Comparison of ENCODE assay signal across 1 cellular context in the genomic region with DNA sequence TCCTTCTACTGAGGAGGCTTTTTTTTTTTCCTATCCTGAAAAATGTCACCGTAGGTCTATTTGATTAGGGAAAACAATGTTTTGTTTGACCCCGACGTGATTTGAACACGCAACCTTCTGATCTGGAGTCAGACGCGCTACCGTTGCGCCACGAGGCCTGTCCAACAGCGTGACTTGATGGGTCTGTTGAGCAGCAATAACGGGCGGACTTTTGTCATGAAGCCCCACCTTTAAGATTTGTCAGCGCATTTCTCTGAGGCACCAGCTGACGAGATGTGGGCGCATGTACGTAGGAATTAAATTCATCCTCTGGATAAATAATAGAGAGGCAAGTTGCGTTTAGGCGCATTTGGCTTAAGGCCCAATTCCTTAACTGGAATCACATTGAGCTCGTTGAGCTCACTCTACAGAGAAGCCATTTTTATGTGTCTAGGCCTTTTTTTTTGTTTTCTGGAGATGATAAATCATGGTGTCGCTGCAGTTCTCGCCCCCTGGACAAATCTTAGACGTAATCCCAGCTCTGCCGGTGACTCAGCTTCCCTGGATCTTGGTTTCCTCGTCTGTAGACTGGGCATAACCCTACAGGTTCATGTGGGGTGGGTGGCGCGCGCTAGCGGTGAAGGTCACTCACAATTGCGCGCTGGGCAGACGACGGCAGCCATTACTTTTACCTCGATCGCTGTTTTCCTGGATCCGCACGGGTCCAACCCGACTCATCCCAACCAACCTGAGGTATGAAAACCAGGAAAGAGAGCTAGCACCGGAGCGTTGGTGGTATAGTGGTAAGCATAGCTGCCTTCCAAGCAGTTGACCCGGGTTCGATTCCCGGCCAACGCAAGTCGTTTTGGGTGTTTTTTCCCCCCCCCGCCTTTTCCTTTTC.
TF ChIP-seq lines count a peak whose summit lies in the region.

No MANE protein-coding gene starts in this region.

TF ChIP-seq in HepG2, 621 proteins besides CTCF, POLR2A, EP300 and RAD21 (continued from another document and continues in another):
- peak; percentile 34; the same call in 1 of the 2 replicates for TF ChIP-seq CEBPB (IDR thresholded peaks at IDR 0.05; ENCODE audit: borderline replicate concordance, low read depth, low read length)
- peak; percentile 72 for TF ChIP-seq GFI1 (CRISPR knock-in tag; IDR thresholded peaks at IDR 0.05; ENCODE audit: borderline replicate concordance)
- TF ChIP-seq, protein P1, sequence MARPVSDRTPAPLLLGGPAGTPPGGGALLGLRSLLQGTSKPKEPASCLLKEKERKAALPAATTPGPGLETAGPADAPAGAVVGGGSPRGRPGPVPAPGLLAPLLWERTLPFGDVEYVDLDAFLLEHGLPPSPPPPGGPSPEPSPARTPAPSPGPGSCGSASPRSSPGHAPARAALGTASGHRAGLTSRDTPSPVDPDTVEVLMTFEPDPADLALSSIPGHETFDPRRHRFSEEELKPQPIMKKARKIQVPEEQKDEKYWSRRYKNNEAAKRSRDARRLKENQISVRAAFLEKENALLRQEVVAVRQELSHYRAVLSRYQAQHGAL (CRISPR knock-in tag; IDR thresholded peaks at IDR 0.05; ENCODE audit: not compliant biosample characterization), result no peak
- 0 out of 2 replicates have a peak, but pooled peaks have one; percentile 38 for TF ChIP-seq ZSCAN9 (CRISPR knock-in tag; IDR thresholded peaks at IDR 0.05; ENCODE audit: borderline replicate concordance)
- TF ChIP-seq HINFP (CRISPR knock-in tag; IDR thresholded peaks at IDR 0.05; ENCODE audit: low read depth), result no peak
- TF ChIP-seq ZNF407 (CRISPR knock-in tag; IDR thresholded peaks at IDR 0.05; ENCODE audit: not compliant biosample characterization), result peak; percentile 60
- TF ChIP-seq ZNF549 (CRISPR knock-in tag; IDR thresholded peaks at IDR 0.05), result no peak
- peak; percentile 72 for TF ChIP-seq TSC22D2 (CRISPR knock-in tag; IDR thresholded peaks at IDR 0.05; ENCODE audit: borderline replicate concordance)
- TF ChIP-seq NFIC (IDR thresholded peaks at IDR 0.05; ENCODE audit: low read length), result peak; percentile 41
- TF ChIP-seq, protein P2, sequence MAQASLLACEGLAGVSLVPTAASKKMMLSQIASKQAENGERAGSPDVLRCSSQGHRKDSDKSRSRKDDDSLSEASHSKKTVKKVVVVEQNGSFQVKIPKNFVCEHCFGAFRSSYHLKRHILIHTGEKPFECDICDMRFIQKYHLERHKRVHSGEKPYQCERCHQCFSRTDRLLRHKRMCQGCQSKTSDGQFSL (CRISPR knock-in tag; IDR thresholded peaks at IDR 0.05), result peak; percentile 79
- TF ChIP-seq ZNF512 (CRISPR knock-in tag; IDR thresholded peaks at IDR 0.05), result no peak
- TF ChIP-seq ZNF326 (CRISPR knock-in tag; IDR thresholded peaks at IDR 0.05; ENCODE audit: borderline replicate concordance), result no peak
- peak; percentile 71; the same call in 1 of the 2 replicates for TF ChIP-seq ZNF772 (CRISPR knock-in tag; IDR thresholded peaks at IDR 0.05)
- no peak; the same call in 1 of the 2 replicates for TF ChIP-seq HMG20A (CRISPR knock-in tag; IDR thresholded peaks at IDR 0.05; ENCODE audit: borderline replicate concordance)
- TF ChIP-seq, protein P3, sequence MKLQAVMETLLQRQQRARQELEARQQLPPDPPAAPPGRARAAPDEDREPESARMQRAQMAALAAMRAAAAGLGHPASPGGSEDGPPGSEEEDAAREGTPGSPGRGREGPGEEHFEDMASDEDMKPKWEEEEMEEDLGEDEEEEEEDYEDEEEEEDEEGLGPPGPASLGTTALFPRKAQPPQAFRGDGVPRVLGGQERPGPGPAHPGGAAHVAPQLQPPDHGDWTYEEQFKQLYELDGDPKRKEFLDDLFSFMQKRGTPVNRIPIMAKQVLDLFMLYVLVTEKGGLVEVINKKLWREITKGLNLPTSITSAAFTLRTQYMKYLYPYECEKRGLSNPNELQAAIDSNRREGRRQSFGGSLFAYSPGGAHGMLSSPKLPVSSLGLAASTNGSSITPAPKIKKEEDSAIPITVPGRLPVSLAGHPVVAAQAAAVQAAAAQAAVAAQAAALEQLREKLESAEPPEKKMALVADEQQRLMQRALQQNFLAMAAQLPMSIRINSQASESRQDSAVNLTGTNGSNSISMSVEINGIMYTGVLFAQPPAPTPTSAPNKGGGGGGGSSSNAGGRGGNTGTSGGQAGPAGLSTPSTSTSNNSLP (IDR thresholded peaks at IDR 0.05; ENCODE audit: low read depth, low read length), result peak; percentile 83
- TF ChIP-seq, protein P4, sequence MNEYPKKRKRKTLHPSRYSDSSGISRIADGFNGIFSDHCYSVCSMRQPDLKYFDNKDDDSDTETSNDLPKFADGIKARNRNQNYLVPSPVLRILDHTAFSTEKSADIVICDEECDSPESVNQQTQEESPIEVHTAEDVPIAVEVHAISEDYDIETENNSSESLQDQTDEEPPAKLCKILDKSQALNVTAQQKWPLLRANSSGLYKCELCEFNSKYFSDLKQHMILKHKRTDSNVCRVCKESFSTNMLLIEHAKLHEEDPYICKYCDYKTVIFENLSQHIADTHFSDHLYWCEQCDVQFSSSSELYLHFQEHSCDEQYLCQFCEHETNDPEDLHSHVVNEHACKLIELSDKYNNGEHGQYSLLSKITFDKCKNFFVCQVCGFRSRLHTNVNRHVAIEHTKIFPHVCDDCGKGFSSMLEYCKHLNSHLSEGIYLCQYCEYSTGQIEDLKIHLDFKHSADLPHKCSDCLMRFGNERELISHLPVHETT (CRISPR knock-in tag; conservative IDR thresholded peaks at IDR 0.05), result no peak
- TF ChIP-seq NONO (IDR thresholded peaks at IDR 0.05), result no peak
- TF ChIP-seq NONO (CRISPR knock-in tag; conservative IDR thresholded peaks at IDR 0.05), result peak; percentile 17; the same call in 1 of the 2 replicates
- TF ChIP-seq BRCA1 (CRISPR knock-in tag; IDR thresholded peaks at IDR 0.05), result no peak
- peak; percentile 50 for TF ChIP-seq ASH2L (IDR thresholded peaks at IDR 0.05; ENCODE audit: insufficient read length, low read depth, low read length)
- no peak for TF ChIP-seq TIGD3 (CRISPR knock-in tag; IDR thresholded peaks at IDR 0.05; ENCODE audit: borderline replicate concordance)
- TF ChIP-seq ZNF205 (CRISPR knock-in tag; IDR thresholded peaks at IDR 0.05), result no peak; the same call in 1 of the 2 replicates
- TF ChIP-seq, protein P5, sequence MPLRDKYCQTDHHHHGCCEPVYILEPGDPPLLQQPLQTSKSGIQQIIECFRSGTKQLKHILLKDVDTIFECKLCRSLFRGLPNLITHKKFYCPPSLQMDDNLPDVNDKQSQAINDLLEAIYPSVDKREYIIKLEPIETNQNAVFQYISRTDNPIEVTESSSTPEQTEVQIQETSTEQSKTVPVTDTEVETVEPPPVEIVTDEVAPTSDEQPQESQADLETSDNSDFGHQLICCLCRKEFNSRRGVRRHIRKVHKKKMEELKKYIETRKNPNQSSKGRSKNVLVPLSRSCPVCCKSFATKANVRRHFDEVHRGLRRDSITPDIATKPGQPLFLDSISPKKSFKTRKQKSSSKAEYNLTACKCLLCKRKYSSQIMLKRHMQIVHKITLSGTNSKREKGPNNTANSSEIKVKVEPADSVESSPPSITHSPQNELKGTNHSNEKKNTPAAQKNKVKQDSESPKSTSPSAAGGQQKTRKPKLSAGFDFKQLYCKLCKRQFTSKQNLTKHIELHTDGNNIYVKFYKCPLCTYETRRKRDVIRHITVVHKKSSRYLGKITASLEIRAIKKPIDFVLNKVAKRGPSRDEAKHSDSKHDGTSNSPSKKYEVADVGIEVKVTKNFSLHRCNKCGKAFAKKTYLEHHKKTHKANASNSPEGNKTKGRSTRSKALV (CRISPR knock-in tag; IDR thresholded peaks at IDR 0.05), result no peak
- no peak for TF ChIP-seq RAD51 (IDR thresholded peaks at IDR 0.05; ENCODE audit: borderline replicate concordance)
- peak; percentile 93 for TF ChIP-seq ZMYM2 (CRISPR knock-in tag; IDR thresholded peaks at IDR 0.05)
- TF ChIP-seq CC2D1A (CRISPR knock-in tag; IDR thresholded peaks at IDR 0.05), result no peak
- TF ChIP-seq NAIF1 (CRISPR knock-in tag; IDR thresholded peaks at IDR 0.05; ENCODE audit: borderline replicate concordance), result peak; percentile 53; the same call in 1 of the 2 replicates
- peak; percentile 56 for TF ChIP-seq ZMYM4 (CRISPR knock-in tag; IDR thresholded peaks at IDR 0.05)
- 0 out of 2 replicates have a peak, but pooled peaks have one; percentile 19 for TF ChIP-seq PCBP1 (IDR thresholded peaks at IDR 0.05; ENCODE audit: borderline replicate concordance, low read depth, low read length)
- no peak; the same call in 1 of the 2 replicates for TF ChIP-seq ZNF34 (CRISPR knock-in tag; IDR thresholded peaks at IDR 0.05; ENCODE audit: borderline replicate concordance)
- TF ChIP-seq BATF2 (CRISPR knock-in tag; IDR thresholded peaks at IDR 0.05), result no peak
- TF ChIP-seq ZNF510 (CRISPR knock-in tag; IDR thresholded peaks at IDR 0.05; ENCODE audit: low read depth), result no peak
